In the genomic region with DNA sequence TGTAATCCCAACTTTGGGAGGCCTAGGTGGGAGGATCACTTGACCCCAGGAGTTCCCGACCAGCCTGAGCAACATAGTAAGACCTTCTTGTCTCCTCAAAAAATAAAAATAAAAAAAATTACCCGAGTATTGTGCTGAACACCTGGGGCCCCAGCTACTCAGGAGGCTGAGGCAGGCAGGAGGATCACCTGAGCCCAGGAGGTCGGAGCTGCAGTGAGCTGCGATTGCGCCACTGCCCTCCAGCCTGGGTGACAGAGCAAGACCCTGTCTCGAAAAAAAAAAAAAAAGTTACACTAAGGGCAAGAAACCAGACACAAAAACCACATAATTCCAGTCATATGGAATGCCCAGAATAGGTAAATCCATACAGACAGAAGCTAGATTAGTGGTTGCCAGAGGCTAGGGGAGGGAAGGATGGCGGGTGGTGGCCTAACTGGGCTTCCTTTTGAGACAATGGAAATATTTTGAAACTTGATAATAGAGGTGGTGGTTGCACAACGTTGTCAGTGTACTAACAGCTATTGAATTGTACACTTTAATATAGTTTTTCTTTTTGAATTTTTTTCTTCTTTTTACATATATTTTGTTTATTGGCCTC, we compare ENCODE assay signal across 19 cellular contexts. TPM values are rescaled to one million over a fixed set of nuclear protein-coding genes. Genes with fewer than 3 reads are reported as not detected.
DNase-seq lines count a peak whose midpoint lies in the region; ATAC-seq, FAIRE-seq and TF ChIP-seq lines count a peak whose summit lies in the region.
"Had no signal": no experiment of that assay in that cellular context is flagged by ENCODE, and none has a peak within 500 bp of the region (broad histone marks: within the 10 kb centered on the region; RNA-seq: fewer than 3 reads in every experiment).

No MANE protein-coding gene starts in this region.

- H3K79me2 ChIP-seq in K562 (ENCODE audit: control insufficient read depth, insufficient read depth, low read length) (no peaks in the 10 kb centered on the region), trophoblast cell (ENCODE audit: control insufficient read depth, insufficient read depth, low read length, poor library complexity) (no peaks in the 10 kb centered on the region)

- no peak for FAIRE-seq in K562 (lab: Jason Lieb, UNC)
- FAIRE-seq: H54 had no signal

- ATAC-seq in K562 (no peak), HG02571 (IDR thresholded peaks at IDR 0.05; ENCODE audit: unreplicated experiment) (no peak)

- H3K9me3 Mint-ChIP-seq in activated naive CD8-positive, alpha-beta T cell treated with anti-CD3 and anti-CD28 coated beads for 36 hours, result no peaks in the 10 kb centered on the region

- H3K27me3 ChIP-seq in K562 (ENCODE audit: control insufficient read depth in 2 of 2, insufficient read depth in 2 of 2, low read length in 2 of 2) (no peaks in the 10 kb centered on the region), trophoblast cell (ENCODE audit: insufficient read depth, low read length) (no peaks in the 10 kb centered on the region), mesenchymal stem cell (ENCODE audit: control insufficient read depth in 1 of 2, insufficient read depth in 1 of 2, low read length in 2 of 2) (no peaks in the 10 kb centered on the region)

- H3K79me1 ChIP-seq in trophoblast cell (ENCODE audit: low read length) (no peaks in the 10 kb centered on the region), mesenchymal stem cell (replicated peaks; ENCODE audit: low read length, poor library complexity, severe bottlenecking) (no peaks in the 10 kb centered on the region)

- intact Hi-C loops in K562 (cut with micrococcal nuclease), result no loop called here

- H3K4me3 ChIP-seq in K562 (no peak overlapping the region), trophoblast cell (ENCODE audit: low read depth, low read length) (no peak overlapping the region), mesenchymal stem cell (ENCODE audit: insufficient read depth in 1 of 2, low read depth in 1 of 2, low read length in 2 of 2) (no peak overlapping the region)

- no peak overlapping the region for H3K27ac Mint-ChIP-seq in activated naive CD8-positive, alpha-beta T cell treated with anti-CD3 and anti-CD28 coated beads for 36 hours

- WGBS in K562 (ENCODE audit: insufficient coverage, low coverage, missing lambda C conversion rate), result 8% methylated on average over 3 of the region's 8 CpGs
- no CpG with 5 or more reads among the region's 8 CpGs for WGBS in trophoblast cell (ENCODE audit: extremely low coverage, insufficient coverage, insufficient read length)
- 94% methylated on average over 6 of the region's 8 CpGs for WGBS in mesenchymal stem cell

- H2BK12ac ChIP-seq in trophoblast cell (ENCODE audit: low read length) (peak overlapping the region; percentile 4), mesenchymal stem cell (ENCODE audit: low read length in 2 of 2) (no peak overlapping the region)

- no peaks in the 10 kb centered on the region for H3K36me3 Mint-ChIP-seq in activated naive CD8-positive, alpha-beta T cell treated with anti-CD3 and anti-CD28 coated beads for 36 hours

- H3K27me3 Mint-ChIP-seq in activated naive CD8-positive, alpha-beta T cell treated with anti-CD3 and anti-CD28 coated beads for 36 hours, result no peaks in the 10 kb centered on the region

- CTCF ChIA-PET in K562 (lab: Yijun Ruan, JAX; ENCODE audit: low intra/inter-chr PET ratio), result interaction anchor here (0.6 kb wide), 2 partner anchors 125 to 319 kb away, joined by 5 read pairs; no protein-coding TSS in a partner anchor

- H3K9me3 ChIP-seq in K562 (replicated peaks; ENCODE audit: control insufficient read depth, insufficient read depth, low read depth, low read length), result no peaks in the 10 kb centered on the region
- no peaks in the 10 kb centered on the region for H3K9me3 ChIP-seq in trophoblast cell (ENCODE audit: insufficient read depth, low read depth, low read length)
- H3K9me3 ChIP-seq in mesenchymal stem cell (ENCODE audit: control insufficient read depth, low read length), result no peaks in the 10 kb centered on the region

- H3K23ac ChIP-seq in trophoblast cell (ENCODE audit: low read length), result no peak overlapping the region
- H3K23ac ChIP-seq in mesenchymal stem cell (ENCODE audit: low read length in 2 of 2), result no peak overlapping the region

- no peak for TF ChIP-seq RAD21 in K562 (CRISPR knock-in tag; conservative IDR thresholded peaks at IDR 0.05 in 1 of 2, IDR thresholded peaks at IDR 0.05 in 1 of 2)

- H4K20me1 ChIP-seq in K562 (replicated peaks; ENCODE audit: control insufficient read depth, insufficient read depth, low read length), result no peaks in the 10 kb centered on the region

- no peak overlapping the region for H2BK15ac ChIP-seq in mesenchymal stem cell (ENCODE audit: low read depth, poor library complexity, severe bottlenecking)

- H3K9me1 ChIP-seq in K562 (ENCODE audit: control insufficient read depth, insufficient read depth, low read length), result no peaks in the 10 kb centered on the region

- H3K27ac ChIP-seq in K562 (ENCODE audit: extremely low read depth, low read depth, low read length), result no peak overlapping the region
- H3K27ac ChIP-seq in trophoblast cell (ENCODE audit: low read depth, low read length), result no peak overlapping the region
- H3K27ac ChIP-seq in mesenchymal stem cell (ENCODE audit: low read length, poor library complexity, severe bottlenecking), result no peak overlapping the region
- H3K27ac ChIP-seq: 22Rv1 had no signal

- H3K18ac ChIP-seq in trophoblast cell (ENCODE audit: low read length) (no peak overlapping the region), mesenchymal stem cell (ENCODE audit: low read depth in 1 of 2, low read length in 2 of 2) (no peak overlapping the region)

- no peak overlapping the region for H3K4me3 Mint-ChIP-seq in activated naive CD8-positive, alpha-beta T cell treated with anti-CD3 and anti-CD28 coated beads for 36 hours

- no peaks in the 10 kb centered on the region for H3K4me1 Mint-ChIP-seq in activated naive CD8-positive, alpha-beta T cell treated with anti-CD3 and anti-CD28 coated beads for 36 hours

- H3K4me2 ChIP-seq in K562 (ENCODE audit: insufficient read depth, low read length), result no peak overlapping the region
- H3K4me2 ChIP-seq in trophoblast cell (ENCODE audit: low read length), result no peak overlapping the region
- H3K4me2 ChIP-seq in mesenchymal stem cell (ENCODE audit: low read length, poor library complexity, severe bottlenecking), result no peak overlapping the region

- H3K14ac ChIP-seq in trophoblast cell (ENCODE audit: low read length) (no peak overlapping the region), mesenchymal stem cell (ENCODE audit: low read length in 2 of 2) (no peak overlapping the region)

- in situ Hi-C loops in K562 (cut with MboI), result loop anchor here (5.0 to 25.0 kb wide), 3 partner anchors 138 to 662 kb away; a partner anchor contains a TSS

- H3K4ac ChIP-seq in trophoblast cell (ENCODE audit: low read depth, low read length), result no peak overlapping the region
- H3K4ac ChIP-seq in mesenchymal stem cell (ENCODE audit: low read depth in 1 of 2, low read length in 2 of 2), result no peak overlapping the region

- H3K9ac ChIP-seq in K562 (ENCODE audit: insufficient read depth in 1 of 2, low read depth in 2 of 2, low read length in 2 of 2) (no peak overlapping the region), trophoblast cell (ENCODE audit: low read length) (no peak overlapping the region), mesenchymal stem cell (ENCODE audit: low read length) (no peak overlapping the region)

- H3K4me1 ChIP-seq in K562 (replicated peaks in 1 of 2; ENCODE audit: control insufficient read depth in 2 of 2, insufficient read depth in 2 of 2, low read length in 2 of 2), result no peaks in the 10 kb centered on the region
- H3K4me1 ChIP-seq in trophoblast cell (ENCODE audit: control insufficient read depth in 1 of 2, insufficient read depth in 2 of 2, low read length in 2 of 2), result peaks cover 0 to 5% of the 10 kb centered on the region in 2 experiments
- no peaks in the 10 kb centered on the region for H3K4me1 ChIP-seq in mesenchymal stem cell (ENCODE audit: control insufficient read depth, insufficient read depth, low read depth, low read length)

- no peak overlapping the region for H4K12ac ChIP-seq in trophoblast cell (ENCODE audit: low read depth, low read length)

- no peak for TF ChIP-seq EP300 in K562 (IDR thresholded peaks at IDR 0.05; ENCODE audit: low read length)

- no peak for TF ChIP-seq POLR2A in K562 (conservative IDR thresholded peaks at IDR 0.05)

- H4K8ac ChIP-seq in trophoblast cell (ENCODE audit: low read depth, low read length), result no peak overlapping the region
- H4K8ac ChIP-seq in mesenchymal stem cell (ENCODE audit: low read length), result no peak overlapping the region

- TF ChIP-seq CTCF in K562 (IDR thresholded peaks at IDR 0.05 in 2 of 3, conservative IDR thresholded peaks at IDR 0.05 in 1 of 3; ENCODE audit: insufficient read depth in 2 of 3, low read depth in 1 of 3, low read length in 3 of 3), result no peak

- DNase-seq in SIG-M5 treated with dmso at 0.1 percent for 504 hours (lab: John Stamatoyannopoulos, UW; ENCODE audit: unreplicated experiment), result peak; percentile 35
- DNase-seq in SIG-M5 (lab: John Stamatoyannopoulos, UW), result no peak
- DNase-seq in NOMO-1 treated with dmso at 0.1 percent for 144 hours (lab: John Stamatoyannopoulos, UW; ENCODE audit: unreplicated experiment), result peak; percentile 5
- no peak for DNase-seq in K562 (ENCODE audit: extremely low read depth in 1 of 4, low spot score in 3 of 4)
- peak; percentile 92 to 95 for DNase-seq in trophoblast cell
- no peak for DNase-seq in mesenchymal stem cell
- no peak for DNase-seq in activated naive CD8-positive, alpha-beta T cell treated with anti-CD3 and anti-CD28 coated beads for 36 hours
- DNase-seq: C1 segment of cervical spinal cord; DMS 273 treated with DMSO at 0.1 percent for 48 hours; KBM-7; NCI-H1417 treated with DMSO at 0.1 percent for 48 hours; NCI-H2107; NCI-H345; NCI-H526 treated with DMSO at 0.1 percent for 48 hours; NK-92 treated with Interleukin-12 subunit alpha and Interleukin-12 subunit beta, amount 100 ng/mL, for 24 hours; Right ventricle myocardium superior had no signal

- no peak overlapping the region for H2AFZ ChIP-seq in K562 (ENCODE audit: low read depth, low read length)
- no peak overlapping the region for H2AFZ ChIP-seq in trophoblast cell (ENCODE audit: insufficient read depth, low read length, poor library complexity)
- H2AFZ ChIP-seq in mesenchymal stem cell (ENCODE audit: low read depth, low read length), result no peak overlapping the region

- H4K91ac ChIP-seq in trophoblast cell (ENCODE audit: low read depth, low read length), result peak overlapping the region; percentile 11
- no peak overlapping the region for H4K91ac ChIP-seq in mesenchymal stem cell (ENCODE audit: low read length)

- no peak overlapping the region for H2BK120ac ChIP-seq in trophoblast cell (ENCODE audit: insufficient read depth, low read length, poor library complexity)
- no peak overlapping the region for H2BK120ac ChIP-seq in mesenchymal stem cell (ENCODE audit: low read depth, low read length)

- H2BK5ac ChIP-seq in trophoblast cell (ENCODE audit: low read depth, low read length, poor library complexity) (no peak overlapping the region), mesenchymal stem cell (ENCODE audit: low read depth, low read length, poor library complexity, severe bottlenecking) (no peak overlapping the region)

- H2AK5ac ChIP-seq in trophoblast cell (ENCODE audit: low read length) (no peak overlapping the region), mesenchymal stem cell (ENCODE audit: low read length, severe bottlenecking) (no peak overlapping the region)

- no peaks in the 10 kb centered on the region for H3K36me3 ChIP-seq in K562 (ENCODE audit: control insufficient read depth, insufficient read depth, low read length)
- H3K36me3 ChIP-seq in trophoblast cell (ENCODE audit: control insufficient read depth in 1 of 2, insufficient read depth in 2 of 2, low read length in 2 of 2), result no peaks in the 10 kb centered on the region
- no peaks in the 10 kb centered on the region for H3K36me3 ChIP-seq in mesenchymal stem cell (ENCODE audit: control insufficient read depth in 1 of 2, insufficient read depth in 2 of 2, low read depth in 1 of 2, low read length in 2 of 2)

- BruUV-seq in K562 (replicated peaks; lab: Mats Ljungman, UMichigan), result no TSS peak

- POLR2A ChIA-PET in K562 (lab: Yijun Ruan, JAX), result interaction anchor here (0.6 to 1.6 kb wide), 5 partner anchors 11 to 31 kb away, joined by 3 to 5 read pairs (median 4); no protein-coding TSS in a partner anchor

RNA-seq across cellular contexts. Expression of a gene that starts 43.0 kb away (rescaled TPM):
- 27.8 and 53.4 TPM in 2 replicates for total RNA-seq in K562 (2011; cell fraction: chromatin; rRNA removed; ENCODE audit: low replicate concordance)
- 21.3 and 24.7 TPM in 2 replicates for total RNA-seq in K562 (2011; cell fraction: nucleolus; rRNA removed)
- total RNA-seq in K562 (2011; cell fraction: nucleoplasm; rRNA removed), result 26.2 and 28.5 TPM in 2 replicates
- total RNA-seq in K562 (2014; rRNA removed) (16.8 and 17.7 TPM in 2 replicates), K562 (2014; rRNA removed; fragmentation: Illumina TruSeq; extraction: Trizol) (23.4 and 25.0 TPM in 2 replicates), K562 (2015; rRNA removed; fragmentation: Illumina TruSeq; extraction: Trizol) (18.7 and 21.8 TPM in 2 replicates), K562 (2021) (39.7 and 41.8 TPM in 2 replicates)
- polyA plus RNA-seq in K562 (2011; rRNA removed) (11.4 and 12.9 TPM in 2 replicates), K562 (2014; fragmentation: Illumina TruSeq; extraction: Trizol) (19.3 and 26.7 TPM in 2 replicates), K562 (2014; fragmentation: Nextera tagmentation; extraction: Ambion mirVana) (1 to 10 TPM; 3.0 to 7.1 TPM), K562 (2014; rRNA removed) (16.0 and 23.5 TPM in 2 replicates)
- polyA plus RNA-seq in K562 (2011; cell fraction: cytosol; rRNA removed), result 6.8 and 8.6 TPM in 2 replicates
- polyA plus RNA-seq in K562 (2011; cell fraction: nucleus; rRNA removed), result 19.8 and 24.3 TPM in 2 replicates
- 17.7 and 21.1 TPM in 2 replicates for polyA plus RNA-seq in K562 (2012)
- polyA minus RNA-seq in K562 (2011; rRNA and poly(A)+ RNA removed), result 36.2 and 44.6 TPM in 2 replicates
- polyA minus RNA-seq in K562 (2011; cell fraction: cytosol; rRNA and poly(A)+ RNA removed), result 21.7 and 25.7 TPM in 2 replicates
- polyA minus RNA-seq in K562 (2011; cell fraction: nucleus; rRNA and poly(A)+ RNA removed), result 19.7 and 29.4 TPM in 2 replicates
- polyA plus RNA-seq in trophoblast cell (2013), result 45.3 and 46.1 TPM in 2 replicates
- polyA plus RNA-seq in mesenchymal stem cell (2013, experiment 1 of 2), result 15.7 TPM
- polyA plus RNA-seq in mesenchymal stem cell (2013, experiment 2 of 2), result 16.6 TPM
- total RNA-seq in activated naive CD8-positive, alpha-beta T cell treated with anti-CD3 and anti-CD28 coated beads for 36 hours, result 10 to 100 TPM; 55.6 to 59.0 TPM

Comparison
In these comparisons a context has a peak if more than half of its experiments do, and no peak if none do; other contexts are left out.
1. DNase-seq: peak in SIG-M5 treated with dmso at 0.1 percent for 504 hours (single experiment), NOMO-1 treated with dmso at 0.1 percent for 144 hours (single experiment) and trophoblast cell (2 of 2); none in SIG-M5 (single experiment), K562 (0 of 4), mesenchymal stem cell (single experiment) and activated naive CD8-positive, alpha-beta T cell treated with anti-CD3 and anti-CD28 coated beads for 36 hours (single experiment).